16 cellular contexts compared by ENCODE assay signal in genomic region chr6:15523679-15524630, GRCh38.
DNase-seq lines count a peak whose midpoint lies in the region; ATAC-seq and TF ChIP-seq lines count a peak whose summit lies in the region.
"Had no signal": no experiment of that assay in that cellular context is flagged by ENCODE, and none has a peak within 500 bp of the region (broad histone marks: within the 10 kb centered on the region; RNA-seq: fewer than 3 reads in every experiment).

No MANE protein-coding gene starts in this region.

- H3K4me3 ChIP-seq in H7 (ENCODE audit: insufficient read depth, low read depth, low read length) = no peak overlapping the region
- no peak overlapping the region for H3K4me3 ChIP-seq in gastrocnemius medialis
- no peak overlapping the region for H3K4me3 ChIP-seq in spleen
- H3K4me3 ChIP-seq: dorsolateral prefrontal cortex, esophagus muscularis mucosa, lung had no signal

- no peaks in the 10 kb centered on the region for H3K9me3 Mint-ChIP-seq in dendritic cell treated with granulocyte-macrophage colony-stimulating factor and Interleukin-4, amounts not matched to agents 40 ng/mL and 50 ng/mL, for 4 days
- H3K9me3 Mint-ChIP-seq: naive B cell had no signal

- 91 to 96% (median 94%) methylated on average over 23 of the region's 23 CpGs for WGBS in spleen, 5 donors

- peaks cover 10 to 37% of the 10 kb centered on the region in 2 donors for H3K4me1 ChIP-seq in gastrocnemius medialis
- H3K4me1 ChIP-seq in spleen = peaks cover 3 to 18% (median 12%) of the 10 kb centered on the region in 6 donors

- no peaks in the 10 kb centered on the region for H3K27me3 Mint-ChIP-seq in dendritic cell treated with granulocyte-macrophage colony-stimulating factor and Interleukin-4, amounts not matched to agents 40 ng/mL and 50 ng/mL, for 4 days
- H3K27me3 Mint-ChIP-seq: brain, naive B cell had no signal

- in situ Hi-C loops in gastrocnemius medialis (cut with MboI; ENCODE audit: low sequenced_read_pairs in 4 of 4) = loop anchor here in 1 of 4 donors (25.0 kb wide), 1 partner anchor 88 kb away; no protein-coding TSS in a partner anchor

- no peak overlapping the region for H3K4me3 Mint-ChIP-seq in dendritic cell treated with granulocyte-macrophage colony-stimulating factor and Interleukin-4, amounts not matched to agents 40 ng/mL and 50 ng/mL, for 4 days
- H3K4me3 Mint-ChIP-seq: brain had no signal

- intact Hi-C loops in dendritic cell treated with granulocyte-macrophage colony-stimulating factor and Interleukin-4, amounts not matched to agents 40 ng/mL and 50 ng/mL, for 4 days (cut with micrococcal nuclease) = no loop called here
- intact Hi-C loops in gastrocnemius medialis (cut with DNase I; ENCODE audit: low total_unique reads) (no loop called here), spleen (cut with DNase I; ENCODE audit: low total_unique reads) (no loop called here)

- H3K9me3 ChIP-seq in gastrocnemius medialis (no peaks in the 10 kb centered on the region), spleen (no peaks in the 10 kb centered on the region)
- H3K9me3 ChIP-seq: esophagus muscularis mucosa had no signal

- peak overlapping the region; percentile 69 for H3K27ac Mint-ChIP-seq in dendritic cell treated with granulocyte-macrophage colony-stimulating factor and Interleukin-4, amounts not matched to agents 40 ng/mL and 50 ng/mL, for 4 days

- TF ChIP-seq CTCF in gastrocnemius medialis (IDR thresholded peaks at IDR 0.05 in 4 of 5, conservative IDR thresholded peaks at IDR 0.05 in 1 of 5) = no peak
- no peak for TF ChIP-seq CTCF in spleen (IDR thresholded peaks at IDR 0.05 in 8 of 11, conservative IDR thresholded peaks at IDR 0.05 in 3 of 11)

- peaks cover 27% of the 10 kb centered on the region for H3K4me1 Mint-ChIP-seq in dendritic cell treated with granulocyte-macrophage colony-stimulating factor and Interleukin-4, amounts not matched to agents 40 ng/mL and 50 ng/mL, for 4 days (ENCODE audit: low read depth)

- ATAC-seq in gastrocnemius medialis (no peak), GM18867 (IDR thresholded peaks at IDR 0.05; ENCODE audit: unreplicated experiment) (no peak)

- TF ChIP-seq POLR2A in gastrocnemius medialis (IDR thresholded peaks at IDR 0.05) (no peak), spleen (IDR thresholded peaks at IDR 0.05) (no peak)

- peak; percentile 52 for DNase-seq in activated effector memory CD4-positive, alpha-beta T cell treated with anti-CD3 and anti-CD28 coated beads, Interleukin-2, amount 50 U/mL, for 16 hours
- no peak for DNase-seq in activated effector memory CD4-positive, alpha-beta T cell treated with Interleukin-2 at 50 U/mL for 16 hours
- DNase-seq in H7 (peak; percentile 40), gastrocnemius medialis (no peak), spleen (no peak), dedifferentiated amniotic fluid mesenchymal stem cell (ENCODE audit: extremely low spot score) (no peak)
- DNase-seq: activated CD4-positive, alpha-beta T cell treated with anti-CD3 and anti-CD28 coated beads for 48 hours; activated gamma-delta T cell; naive B cell; NCI-H69 had no signal

- peak overlapping the region; percentile 52 to 81 (median 71) for H3K27ac ChIP-seq in gastrocnemius medialis
- H3K27ac ChIP-seq in spleen = no peak overlapping the region
- H3K27ac ChIP-seq: dorsolateral prefrontal cortex, esophagus muscularis mucosa had no signal

- H3K36me3 ChIP-seq in H7 (replicated peaks; ENCODE audit: control insufficient read depth, insufficient read depth, low read length) = peaks cover 20% of the 10 kb centered on the region
- H3K36me3 ChIP-seq in gastrocnemius medialis = peaks cover 0 to 13% of the 10 kb centered on the region in 2 donors
- peaks cover under 1 to 91% (median 65%) of the 10 kb centered on the region in 6 donors for H3K36me3 ChIP-seq in spleen

- no peaks in the 10 kb centered on the region for H3K27me3 ChIP-seq in H7 (ENCODE audit: control insufficient read depth, insufficient read depth, low read length)
- no peaks in the 10 kb centered on the region for H3K27me3 ChIP-seq in gastrocnemius medialis
- no peaks in the 10 kb centered on the region for H3K27me3 ChIP-seq in spleen (replicated peaks in 1 of 7)
- H3K27me3 ChIP-seq: dorsolateral prefrontal cortex, esophagus muscularis mucosa had no signal

- H3K36me3 Mint-ChIP-seq in dendritic cell treated with granulocyte-macrophage colony-stimulating factor and Interleukin-4, amounts not matched to agents 40 ng/mL and 50 ng/mL, for 4 days (ENCODE audit: low read depth) = peaks cover 94% of the 10 kb centered on the region

Comparison
In these comparisons a context has a peak if more than half of its experiments do, and no peak if none do; other contexts are left out.
1. DNase-seq: peak in activated effector memory CD4-positive, alpha-beta T cell treated with anti-CD3 and anti-CD28 coated beads, Interleukin-2, amount 50 U/mL, for 16 hours (single experiment) and H7 (single experiment); none in activated effector memory CD4-positive, alpha-beta T cell treated with Interleukin-2 at 50 U/mL for 16 hours (single experiment), gastrocnemius medialis (0 of 2), spleen (single experiment) and dedifferentiated amniotic fluid mesenchymal stem cell (single experiment).
2. H3K27ac ChIP-seq: peak in gastrocnemius medialis (4 of 4); none in spleen (0 of 8).